21 cellular contexts compared by ENCODE assay signal in the genomic region with DNA sequence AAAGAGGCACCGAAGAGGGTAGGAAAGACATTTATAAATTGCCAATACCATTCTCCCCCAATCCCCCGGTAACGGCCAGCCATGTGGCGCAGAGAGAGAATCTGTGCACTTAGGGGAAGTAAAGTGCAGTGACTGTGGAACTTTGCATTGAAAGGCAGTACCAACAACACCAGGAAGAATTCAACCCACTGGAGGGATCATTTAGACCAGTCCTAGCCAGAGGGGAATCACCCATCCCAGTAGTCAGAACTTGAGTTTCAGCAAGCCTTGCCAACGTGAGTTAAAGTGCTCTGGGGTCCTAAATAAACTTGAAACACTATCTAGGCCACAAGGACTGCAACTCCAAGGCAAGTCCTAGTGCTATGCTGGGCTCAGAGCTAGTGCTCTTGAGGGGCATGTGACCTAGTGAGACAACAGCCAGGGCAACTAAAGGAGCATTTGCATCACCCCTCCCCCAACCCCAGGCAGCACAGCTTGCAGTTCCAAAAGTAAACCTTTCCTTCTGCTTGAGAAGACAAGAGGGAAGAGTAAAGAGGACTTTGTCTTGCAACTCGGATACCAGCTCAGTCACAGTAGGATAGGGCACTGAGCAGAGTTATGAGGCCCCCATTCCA. TPM values are rescaled to one million over a fixed set of nuclear protein-coding genes. Genes with fewer than 3 reads are reported as not detected.
A peak's percentile ranks its signal among the peaks of the same experiment; 100 is the strongest.
DNase-seq lines count a peak whose midpoint lies in the region; ATAC-seq, FAIRE-seq and TF ChIP-seq lines count a peak whose summit lies in the region.
"Had no signal": no experiment of that assay in that cellular context is flagged by ENCODE, and none has a peak within 500 bp of the region (broad histone marks: within the 10 kb centered on the region; RNA-seq: fewer than 3 reads in every experiment).

No MANE protein-coding gene starts in this region.

- H3K27ac Mint-ChIP-seq in nephron progenitor cell: peak overlapping the region; percentile 73
- no peak overlapping the region for H3K27ac Mint-ChIP-seq in activated naive CD4-positive, alpha-beta T cell treated with anti-CD3 and anti-CD28 coated beads, Interleukin-2, amount 10 ng/mL, durations not matched to agents 7 days and 5 days
- H3K27ac Mint-ChIP-seq: activated B cell treated with CpG ODN at 0.5 μM for 24 hours; activated CD4-positive, alpha-beta memory T cell treated with anti-CD3 and anti-CD28 coated beads, Interleukin-2, amount 10 ng/mL, durations not matched to agents 7 days and 5 days; HFFc6 had no signal

- in situ Hi-C loops in K562 (cut with MboI): no loop called here

- no peaks in the 10 kb centered on the region for H3K9me1 ChIP-seq in K562 (ENCODE audit: control insufficient read depth, insufficient read depth, low read length)

- TF ChIP-seq EP300 in K562 (IDR thresholded peaks at IDR 0.05; ENCODE audit: low read length): no peak

- no peaks in the 10 kb centered on the region for H3K36me3 ChIP-seq in MM.1S (replicated peaks; ENCODE audit: insufficient read depth, low read length)
- H3K36me3 ChIP-seq in K562 (ENCODE audit: control insufficient read depth, insufficient read depth, low read length): no peaks in the 10 kb centered on the region
- peaks cover 0 to 1% (median 0%) of the 10 kb centered on the region in 3 donors for H3K36me3 ChIP-seq in Peyer's patch

- POLR2A ChIA-PET in K562 (lab: Yijun Ruan, JAX): interaction anchor here (1.0 to 4.4 kb wide), 3 partner anchors 13 to 366 kb away, joined by 3 to 28 read pairs (median 3); a partner anchor contains a TSS

- CTCF ChIA-PET in K562 (lab: Yijun Ruan, JAX; ENCODE audit: low intra/inter-chr PET ratio): interaction anchor here (0.9 kb wide), 1 partner anchor 336 kb away, joined by 4 read pairs; no protein-coding TSS in a partner anchor
- CTCF ChIA-PET in activated naive CD4-positive, alpha-beta T cell treated with anti-CD3 and anti-CD28 coated beads, Interleukin-2, amount 10 ng/mL, durations not matched to agents 7 days and 5 days (lab: Charles Lee): interaction anchor here (1.3 kb wide), 1 partner anchor 15 kb away, joined by 5 read pairs; a partner anchor contains a TSS

- H3K36me3 Mint-ChIP-seq in nephron progenitor cell (ENCODE audit: low read depth): peaks cover 86% of the 10 kb centered on the region
- peaks cover 37% of the 10 kb centered on the region for H3K36me3 Mint-ChIP-seq in activated naive CD4-positive, alpha-beta T cell treated with anti-CD3 and anti-CD28 coated beads, Interleukin-2, amount 10 ng/mL, durations not matched to agents 7 days and 5 days

- no peak overlapping the region for H3K4me3 Mint-ChIP-seq in nephron progenitor cell
- no peak overlapping the region for H3K4me3 Mint-ChIP-seq in activated naive CD4-positive, alpha-beta T cell treated with anti-CD3 and anti-CD28 coated beads, Interleukin-2, amount 10 ng/mL, durations not matched to agents 7 days and 5 days
- H3K4me3 Mint-ChIP-seq: activated CD4-positive, alpha-beta memory T cell treated with anti-CD3 and anti-CD28 coated beads, Interleukin-2, amount 10 ng/mL, durations not matched to agents 7 days and 5 days; HFFc6 had no signal

- H4K20me1 ChIP-seq in MM.1S (ENCODE audit: insufficient read depth, low read length) (no peaks in the 10 kb centered on the region), K562 (replicated peaks; ENCODE audit: control insufficient read depth, insufficient read depth, low read length) (no peaks in the 10 kb centered on the region)

- H3K9ac ChIP-seq in MM.1S (ENCODE audit: low read length) (no peak overlapping the region), K562 (ENCODE audit: insufficient read depth in 1 of 2, low read depth in 2 of 2, low read length in 2 of 2) (no peak overlapping the region; a peak in 1 of 4 replicates)

- H3K4me1 ChIP-seq in MM.1S (ENCODE audit: low read length) (peaks cover 27% of the 10 kb centered on the region), K562 (replicated peaks in 1 of 2; ENCODE audit: control insufficient read depth in 2 of 2, insufficient read depth in 2 of 2, low read length in 2 of 2) (no peaks in the 10 kb centered on the region; a peak in 1 of 5 replicates), Peyer's patch (no peaks in the 10 kb centered on the region)
- H3K4me1 ChIP-seq: suprapubic skin had no signal

- 37% methylated on average over 6 of the region's 6 CpGs for WGBS in K562 (ENCODE audit: insufficient coverage, low coverage, missing lambda C conversion rate)

- H3K27me3 Mint-ChIP-seq in nephron progenitor cell (ENCODE audit: low read depth, poor library complexity): peaks cover 9% of the 10 kb centered on the region
- no peaks in the 10 kb centered on the region for H3K27me3 Mint-ChIP-seq in activated naive CD4-positive, alpha-beta T cell treated with anti-CD3 and anti-CD28 coated beads, Interleukin-2, amount 10 ng/mL, durations not matched to agents 7 days and 5 days
- H3K27me3 Mint-ChIP-seq: activated CD4-positive, alpha-beta memory T cell treated with anti-CD3 and anti-CD28 coated beads, Interleukin-2, amount 10 ng/mL, durations not matched to agents 7 days and 5 days; natural killer cell treated with Interleukin-12 subunit alpha and Interleukin-12 subunit beta and Interleukin-15 and Interleukin-18, amount 100 ng/mL, for 72 hours had no signal

- TF ChIP-seq POLR2A in K562 (conservative IDR thresholded peaks at IDR 0.05): no peak
- TF ChIP-seq POLR2A in Peyer's patch (IDR thresholded peaks at IDR 0.05): no peak

- peaks cover 22% of the 10 kb centered on the region for H3F3A ChIP-seq in MM.1S (ENCODE audit: insufficient read depth, low read length)

- peaks cover 22% of the 10 kb centered on the region for H3K4me1 Mint-ChIP-seq in nephron progenitor cell
- H3K4me1 Mint-ChIP-seq in activated naive CD4-positive, alpha-beta T cell treated with anti-CD3 and anti-CD28 coated beads, Interleukin-2, amount 10 ng/mL, durations not matched to agents 7 days and 5 days: peaks cover 42% of the 10 kb centered on the region

- peak; percentile 15 for FAIRE-seq in K562 (lab: Jason Lieb, UNC)

- intact Hi-C loops in K562 (cut with micrococcal nuclease): no loop called here

- H3K27ac ChIP-seq in MM.1S (ENCODE audit: low read length) (peak overlapping the region; percentile 53; the same call in 1 of the 2 replicates), K562 (ENCODE audit: extremely low read depth, low read depth, low read length) (no peak overlapping the region), Peyer's patch (no peak overlapping the region)
- H3K27ac ChIP-seq: dorsolateral prefrontal cortex, skin epidermis, suprapubic skin had no signal

- TF ChIP-seq RAD21 in K562 (CRISPR knock-in tag; conservative IDR thresholded peaks at IDR 0.05 in 1 of 2, IDR thresholded peaks at IDR 0.05 in 1 of 2): no peak

- no peak overlapping the region for H3K4me3 ChIP-seq in MM.1S (ENCODE audit: low read length)
- H3K4me3 ChIP-seq in K562: no peak overlapping the region
- no peak overlapping the region for H3K4me3 ChIP-seq in Peyer's patch
- H3K4me3 ChIP-seq: dorsolateral prefrontal cortex, skin epidermis, suprapubic skin had no signal

- H3K4me2 ChIP-seq in MM.1S (ENCODE audit: low read depth, low read length) (peak overlapping the region; percentile 2; the same call in 1 of the 2 replicates), K562 (ENCODE audit: insufficient read depth, low read length) (no peak overlapping the region)

- no peaks in the 10 kb centered on the region for H3K9me2 ChIP-seq in MM.1S (replicated peaks; ENCODE audit: insufficient read depth, low read length)

- no peak for TF ChIP-seq CTCF in MM.1S (IDR thresholded peaks at IDR 0.05; ENCODE audit: low read length)
- TF ChIP-seq CTCF in K562 (IDR thresholded peaks at IDR 0.05 in 2 of 3, conservative IDR thresholded peaks at IDR 0.05 in 1 of 3; ENCODE audit: insufficient read depth in 2 of 3, low read depth in 1 of 3, low read length in 3 of 3): no peak
- TF ChIP-seq CTCF in nephron progenitor cell (IDR thresholded peaks at IDR 0.05): no peak
- TF ChIP-seq CTCF in Peyer's patch (IDR thresholded peaks at IDR 0.05): no peak

- H3K79me2 ChIP-seq in MM.1S (ENCODE audit: low read length) (peaks cover 13% of the 10 kb centered on the region; the same call in 1 of the 2 replicates), K562 (ENCODE audit: control insufficient read depth, insufficient read depth, low read length) (peaks cover 3% of the 10 kb centered on the region; the same call in 1 of the 3 replicates)

- no peaks in the 10 kb centered on the region for H3K27me3 ChIP-seq in MM.1S (replicated peaks; ENCODE audit: insufficient read depth, low read length)
- H3K27me3 ChIP-seq in K562 (ENCODE audit: control insufficient read depth in 2 of 2, insufficient read depth in 2 of 2, low read length in 2 of 2): no peaks in the 10 kb centered on the region
- H3K27me3 ChIP-seq in Peyer's patch: no peaks in the 10 kb centered on the region
- H3K27me3 ChIP-seq: dorsolateral prefrontal cortex, suprapubic skin had no signal

- no TSS peak for BruUV-seq in K562 (replicated peaks; lab: Mats Ljungman, UMichigan)

- DNase-seq in MM.1S (peak; percentile 53), K562 (ENCODE audit: extremely low read depth in 1 of 4, low spot score in 3 of 4) (peak in 1 of 4 experiments; percentile 15), nephron progenitor cell (no peak), Peyer's patch (no peak)
- DNase-seq in central memory CD4-positive, alpha-beta T cell: no peak
- no peak for DNase-seq in activated naive CD4-positive, alpha-beta T cell treated with anti-CD3 and anti-CD28 coated beads, Interleukin-2, amount 10 ng/mL, durations not matched to agents 7 days and 5 days
- DNase-seq: activated B cell treated with CpG ODN at 0.5 μM for 24 hours; activated CD4-positive, alpha-beta memory T cell treated with anti-CD3 and anti-CD28 coated beads, Interleukin-2, amount 10 ng/mL, durations not matched to agents 7 days and 5 days; activated T-cell treated with anti-CD3 and anti-CD28 coated beads, Interleukin-2, amount 50 U/mL, for 4 hours; AML-193; Calu3; dorsolateral prefrontal cortex; HFFc6; NCI-H1417 treated with DMSO at 0.1 percent for 48 hours; NCI-H774; stimulated activated CD8-positive, alpha-beta memory T cell treated with anti-CD3 and anti-CD28 coated beads, Interleukin-4, amount 100 ng/mL, for 48 hours had no signal

- H3K9me3 ChIP-seq in MM.1S (replicated peaks; ENCODE audit: insufficient read depth, low read length): no peaks in the 10 kb centered on the region
- H3K9me3 ChIP-seq in K562 (replicated peaks; ENCODE audit: control insufficient read depth, insufficient read depth, low read depth, low read length): no peaks in the 10 kb centered on the region
- peaks cover 0 to 2% (median under 1%) of the 10 kb centered on the region in 4 donors for H3K9me3 ChIP-seq in Peyer's patch
- H3K9me3 ChIP-seq: suprapubic skin had no signal

- H2AFZ ChIP-seq in MM.1S (ENCODE audit: low read length) (0 out of 2 replicates have a peak overlapping the region, but pooled peaks have one; percentile 2), K562 (ENCODE audit: low read depth, low read length) (peak overlapping the region; percentile 35; the same call in 1 of the 2 replicates)

- H3K9me3 Mint-ChIP-seq in nephron progenitor cell: peaks cover 55% of the 10 kb centered on the region
- H3K9me3 Mint-ChIP-seq in activated naive CD4-positive, alpha-beta T cell treated with anti-CD3 and anti-CD28 coated beads, Interleukin-2, amount 10 ng/mL, durations not matched to agents 7 days and 5 days: peaks cover 16% of the 10 kb centered on the region

- ATAC-seq in GM18511 (IDR thresholded peaks at IDR 0.05; ENCODE audit: unreplicated experiment): peak; percentile 32
- ATAC-seq in K562: peak; percentile 72
- ATAC-seq: esophagus mucosa; natural killer cell treated with Interleukin-12 subunit alpha and Interleukin-12 subunit beta and Interleukin-15 and Interleukin-18, amount 100 ng/mL, for 72 hours had no signal

RNA-seq across cellular contexts. Expression of a gene that starts 15.0 kb away (rescaled TPM):
- total RNA-seq in K562 (2011; cell fraction: chromatin; rRNA removed; ENCODE audit: low replicate concordance): 15.5 and 69.5 TPM in 2 replicates
- 7.7 and 11.1 TPM in 2 replicates for total RNA-seq in K562 (2011; cell fraction: nucleolus; rRNA removed)
- total RNA-seq in K562 (2011; cell fraction: nucleoplasm; rRNA removed): 25.5 and 31.6 TPM in 2 replicates
- total RNA-seq in K562 (2014; rRNA removed) (16.0 and 16.1 TPM in 2 replicates), K562 (2014; rRNA removed; fragmentation: Illumina TruSeq; extraction: Trizol) (31.5 and 34.9 TPM in 2 replicates), K562 (2015; rRNA removed; fragmentation: Illumina TruSeq; extraction: Trizol) (27.8 and 31.0 TPM in 2 replicates), K562 (2021) (17.7 and 18.3 TPM in 2 replicates), Peyer's patch (10 to 100 TPM; 11.2 to 57.8 (median 23.0) TPM)
- polyA plus RNA-seq in K562 (2011; rRNA removed) (19.3 and 23.4 TPM in 2 replicates), K562 (2014; fragmentation: Illumina TruSeq; extraction: Trizol) (20.9 and 24.2 TPM in 2 replicates), K562 (2014; fragmentation: Nextera tagmentation; extraction: Ambion mirVana) (10 to 100 TPM; 19.5 to 29.3 TPM), K562 (2014; rRNA removed) (16.8 and 17.5 TPM in 2 replicates)
- polyA plus RNA-seq in K562 (2011; cell fraction: cytosol; rRNA removed): 1.5 and 4.0 TPM in 2 replicates
- polyA plus RNA-seq in K562 (2011; cell fraction: nucleus; rRNA removed): 11.0 and 21.3 TPM in 2 replicates
- polyA plus RNA-seq in K562 (2012): 22.4 and 27.6 TPM in 2 replicates
- 38.5 and 53.7 TPM in 2 replicates for polyA minus RNA-seq in K562 (2011; rRNA and poly(A)+ RNA removed)
- polyA minus RNA-seq in K562 (2011; cell fraction: cytosol; rRNA and poly(A)+ RNA removed): 9.1 and 10.6 TPM in 2 replicates
- polyA minus RNA-seq in K562 (2011; cell fraction: nucleus; rRNA and poly(A)+ RNA removed): 23.8 and 48.2 TPM in 2 replicates

RNA-seq across cellular contexts. Expression of a gene that starts 29.5 kb away (rescaled TPM):
- 1.00 and 1.9 TPM in 2 replicates for total RNA-seq in K562 (2011; cell fraction: chromatin; rRNA removed; ENCODE audit: low replicate concordance)
- total RNA-seq in K562 (2011; cell fraction: nucleolus; rRNA removed): 0.53 and 0.67 TPM in 2 replicates
- total RNA-seq in K562 (2011; cell fraction: nucleoplasm; rRNA removed): 0.95 and 1.8 TPM in 2 replicates
- total RNA-seq in K562 (2014; rRNA removed) (6.4 and 7.9 TPM in 2 replicates), K562 (2014; rRNA removed; fragmentation: Illumina TruSeq; extraction: Trizol) (5.1 and 6.6 TPM in 2 replicates), K562 (2015; rRNA removed; fragmentation: Illumina TruSeq; extraction: Trizol) (6.3 and 7.9 TPM in 2 replicates), K562 (2021) (3.1 and 3.7 TPM in 2 replicates), Peyer's patch (10 to 100 TPM in 2 of 4 donors, 1 to 10 TPM in 2; 3.7 to 15.2 (median 8.0) TPM)
- polyA plus RNA-seq in K562 (2011; rRNA removed) (1.2 and 2.5 TPM in 2 replicates), K562 (2014; fragmentation: Illumina TruSeq; extraction: Trizol) (4.8 and 6.7 TPM in 2 replicates), K562 (2014; fragmentation: Nextera tagmentation; extraction: Ambion mirVana) (1 to 10 TPM; 6.0 to 6.8 TPM), K562 (2014; rRNA removed) (4.2 and 6.4 TPM in 2 replicates)
- 0.42 and 0.96 TPM in 2 replicates for polyA plus RNA-seq in K562 (2011; cell fraction: cytosol; rRNA removed)
- 0.41 and 0.49 TPM in 2 replicates for polyA plus RNA-seq in K562 (2011; cell fraction: nucleus; rRNA removed)
- polyA plus RNA-seq in K562 (2012): 2.3 and 4.6 TPM in 2 replicates
- polyA minus RNA-seq in K562 (2011; rRNA and poly(A)+ RNA removed): 1.3 TPM in 2 replicates
- polyA minus RNA-seq in K562 (2011; cell fraction: cytosol; rRNA and poly(A)+ RNA removed): 1.3 TPM in 1 of 2 replicates, not detected in the other
- 0.11 and 0.13 TPM in 2 replicates for polyA minus RNA-seq in K562 (2011; cell fraction: nucleus; rRNA and poly(A)+ RNA removed)
